Comparison of ENCODE assay signal across 23 cellular contexts in genomic region chr6:166336847-166337246, GRCh38. TPM values are rescaled to one million over a fixed set of nuclear protein-coding genes. Genes with fewer than 3 reads are reported as not detected.
"Had no signal": no experiment of that assay in that cellular context is flagged by ENCODE, and none has a peak within 500 bp of the region (broad histone marks: within the 10 kb centered on the region; RNA-seq: fewer than 3 reads in every experiment).

No MANE protein-coding gene starts in this region.

- H3K4me3 Mint-ChIP-seq: activated CD4-positive, alpha-beta memory T cell treated with anti-CD3 and anti-CD28 coated beads for 36 hours; activated naive CD4-positive, alpha-beta T cell treated with anti-CD3 and anti-CD28 coated beads for 36 hours; activated naive CD8-positive, alpha-beta T cell treated with anti-CD3 and anti-CD28 coated beads, Interleukin-2, amount 10 ng/mL, durations not matched to agents 7 days and 5 days; activated T-cell treated with anti-CD3 and anti-CD28 coated beads, Interleukin-2, amount 50 U/mL, for 72 hours; nephron; stimulated activated effector memory CD8-positive, alpha-beta T cell treated with anti-CD3 and anti-CD28 coated beads, Interleukin-12 subunit alpha, Interleukin-12 subunit beta, amount 100 ng/mL, for 72 hours; T-helper 1 cell treated with Interleukin-12 subunit alpha and Interleukin-12 subunit beta and Interleukin-4 antibody, amounts not matched to agents 30 μg/mL and 1 μg/mL, for 36 hours; WTC11 had no signal

- H3K27me3 ChIP-seq: neutrophil, ovary, upper lobe of left lung had no signal

- H3K27ac ChIP-seq: ovary, prostate gland, skin epidermis, thoracic aorta, upper lobe of left lung had no signal

- DNase-seq: activated CD4-positive, alpha-beta memory T cell treated with anti-CD3 and anti-CD28 coated beads for 36 hours; activated CD4-positive, alpha-beta T cell treated with anti-CD3 and anti-CD28 coated beads for 4 hours; activated effector memory CD4-positive, alpha-beta T cell treated with Interleukin-2 at 50 U/mL for 16 hours; activated naive CD4-positive, alpha-beta T cell treated with anti-CD3 and anti-CD28 coated beads for 36 hours; activated naive CD8-positive, alpha-beta T cell treated with anti-CD3 and anti-CD28 coated beads, Interleukin-2, amount 10 ng/mL, durations not matched to agents 7 days and 5 days; activated T-cell treated with anti-CD3 and anti-CD28 coated beads, Interleukin-2, amount 50 U/mL, for 72 hours; amygdala; kidney; ovary; stimulated activated CD4-positive, alpha-beta T cell treated with anti-CD3 and anti-CD28 coated beads, Interleukin-2, amount 100 ng/mL, for 24 hours; T1000; upper lobe of left lung had no signal

- H3K27ac Mint-ChIP-seq: activated CD4-positive, alpha-beta memory T cell treated with anti-CD3 and anti-CD28 coated beads for 36 hours; activated naive CD4-positive, alpha-beta T cell treated with anti-CD3 and anti-CD28 coated beads for 36 hours; activated naive CD8-positive, alpha-beta T cell treated with anti-CD3 and anti-CD28 coated beads, Interleukin-2, amount 10 ng/mL, durations not matched to agents 7 days and 5 days; nephron; stimulated activated effector memory CD8-positive, alpha-beta T cell treated with anti-CD3 and anti-CD28 coated beads, Interleukin-12 subunit alpha, Interleukin-12 subunit beta, amount 100 ng/mL, for 72 hours; T-helper 1 cell treated with Interleukin-12 subunit alpha and Interleukin-12 subunit beta and Interleukin-4 antibody, amounts not matched to agents 30 μg/mL and 1 μg/mL, for 36 hours had no signal

- H3K4me3 ChIP-seq: lung, ovary, prostate gland, skin epidermis, thoracic aorta, upper lobe of left lung had no signal

- ATAC-seq: activated T-cell treated with anti-CD3 and anti-CD28 coated beads, Interleukin-2, amount 50 U/mL, for 72 hours; stimulated activated effector memory CD8-positive, alpha-beta T cell treated with anti-CD3 and anti-CD28 coated beads, Interleukin-12 subunit alpha, Interleukin-12 subunit beta, amount 100 ng/mL, for 72 hours; WTC11 had no signal

- H3K9me3 Mint-ChIP-seq: activated CD4-positive, alpha-beta memory T cell treated with anti-CD3 and anti-CD28 coated beads for 36 hours; activated naive CD4-positive, alpha-beta T cell treated with anti-CD3 and anti-CD28 coated beads for 36 hours; activated naive CD8-positive, alpha-beta T cell treated with anti-CD3 and anti-CD28 coated beads, Interleukin-2, amount 10 ng/mL, durations not matched to agents 7 days and 5 days; activated T-cell treated with anti-CD3 and anti-CD28 coated beads, Interleukin-2, amount 50 U/mL, for 72 hours; nephron; stimulated activated effector memory CD8-positive, alpha-beta T cell treated with anti-CD3 and anti-CD28 coated beads, Interleukin-12 subunit alpha, Interleukin-12 subunit beta, amount 100 ng/mL, for 72 hours; T-helper 1 cell treated with Interleukin-12 subunit alpha and Interleukin-12 subunit beta and Interleukin-4 antibody, amounts not matched to agents 30 μg/mL and 1 μg/mL, for 36 hours; WTC11 had no signal

- H3K36me3 ChIP-seq: ovary, prostate gland, thoracic aorta had no signal

- H3K27me3 Mint-ChIP-seq: activated CD4-positive, alpha-beta memory T cell treated with anti-CD3 and anti-CD28 coated beads for 36 hours had no signal

- H3K9me3 ChIP-seq: neutrophil, ovary, prostate gland, thoracic aorta, upper lobe of left lung had no signal

RNA-seq across cellular contexts. Expression of gene PRR18, which starts 28.7 kb away (rescaled TPM):
- total RNA-seq: activated naive CD4-positive, alpha-beta T cell treated with anti-CD3 and anti-CD28 coated beads for 36 hours; activated naive CD8-positive, alpha-beta T cell treated with anti-CD3 and anti-CD28 coated beads, Interleukin-2, amount 10 ng/mL, durations not matched to agents 7 days and 5 days; epithelial cell of proximal tubule; glomerular endothelial cell; thoracic aorta had no signal
